In the genomic region with DNA sequence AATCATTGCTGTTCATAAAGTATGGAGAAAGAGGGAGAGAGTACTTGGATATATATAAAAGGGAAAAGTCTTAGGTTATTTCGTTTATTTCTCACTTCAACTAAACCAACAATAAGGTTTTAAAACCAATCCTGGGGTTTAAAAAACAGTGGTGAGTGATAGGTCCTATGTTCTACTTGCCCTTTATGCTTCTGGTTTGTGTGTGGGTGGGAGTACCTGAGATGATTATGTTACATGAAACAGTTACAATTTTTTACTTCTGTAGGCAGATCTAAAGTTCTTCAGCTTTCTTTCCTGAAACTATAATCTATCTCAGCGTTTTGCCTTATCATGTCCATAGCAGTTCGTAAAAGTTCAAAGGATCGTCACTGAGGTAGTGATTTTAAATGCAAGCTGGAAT, we compare ENCODE assay signal across 15 cellular contexts.
"Had no signal": no experiment of that assay in that cellular context is flagged by ENCODE, and none has a peak within 500 bp of the region (broad histone marks: within the 10 kb centered on the region; RNA-seq: fewer than 3 reads in every experiment).

No MANE protein-coding gene starts in this region.

- H3K4me3 Mint-ChIP-seq: brain; nephron progenitor cell; stimulated activated memory B cell treated with anti-CD40 and anti-IgM and Interleukin-4, amounts not matched to agents 10 μg/mL and 1 μg/mL and 100 μg/mL, for 72 hours had no signal

- H3K9me3 Mint-ChIP-seq: stimulated activated memory B cell treated with anti-CD40 and anti-IgM and Interleukin-4, amounts not matched to agents 10 μg/mL and 1 μg/mL and 100 μg/mL, for 72 hours had no signal

- FAIRE-seq: colon had no signal

- H3K27ac Mint-ChIP-seq: brain, nephron progenitor cell had no signal

- DNase-seq: activated effector memory CD4-positive, alpha-beta T cell treated with anti-CD3 and anti-CD28 coated beads, Interleukin-2, amount 50 U/mL, for 16 hours; anterior cingulate cortex; caudate nucleus; foreskin keratinocyte; hippocampal formation; islet precursor cell; left colon; nephron progenitor cell; nucleus accumbens; stimulated activated CD4-positive, alpha-beta T cell treated with anti-CD3 and anti-CD28 coated beads, Interleukin-4, amount 100 ng/mL, for 24 hours; thyroid gland; WERI-Rb-1 had no signal

- H3K27me3 Mint-ChIP-seq: stimulated activated memory B cell treated with anti-CD40 and anti-IgM and Interleukin-4, amounts not matched to agents 10 μg/mL and 1 μg/mL and 100 μg/mL, for 72 hours had no signal

- H3K4me1 Mint-ChIP-seq: brain, nephron progenitor cell had no signal
